Comparison of ENCODE assay signal across 1 cellular context in genomic region chr15:74784854-74785715, GRCh38.
TF ChIP-seq lines count a peak whose summit lies in the region.

No MANE protein-coding gene starts in this region.

TF ChIP-seq in H1, 55 proteins besides CTCF, POLR2A, EP300 and RAD21:
- no peak for TF ChIP-seq HDAC2 (IDR thresholded peaks at IDR 0.05; ENCODE audit: borderline replicate concordance in 1 of 2, low read depth in 2 of 2, low read length in 2 of 2)
- no peak for TF ChIP-seq CHD7 (IDR thresholded peaks at IDR 0.05; ENCODE audit: insufficient replicate concordance, low read length)
- TF ChIP-seq EZH2 (IDR thresholded peaks at IDR 0.05; ENCODE audit: low read depth, low read length, severe bottlenecking), result peak; percentile 0
TF ChIP-seq in H1: peak in this region for 1.
